1 cellular context compared by ENCODE assay signal in the genomic region with DNA sequence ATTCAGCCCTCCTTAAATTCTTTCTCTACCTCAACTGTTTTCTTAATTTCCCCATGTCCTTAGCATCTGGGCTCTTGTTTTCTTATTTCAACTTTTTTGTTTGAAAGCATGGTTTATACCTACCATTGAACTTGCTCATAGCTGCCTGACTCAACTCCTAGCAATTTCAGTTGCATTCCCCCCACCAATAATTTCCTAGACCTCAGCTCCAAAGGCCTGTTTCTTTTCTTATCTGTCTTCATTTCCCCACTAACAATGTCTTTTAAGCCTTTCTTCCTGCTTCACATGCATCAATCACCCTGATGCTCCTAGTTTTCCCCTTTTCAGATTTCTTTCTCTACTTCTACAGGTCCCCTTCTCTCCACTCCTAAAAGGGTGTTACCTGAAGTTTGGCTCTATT.
TF ChIP-seq lines count a peak whose summit lies in the region.

No MANE protein-coding gene starts in this region.

TF ChIP-seq in H1, 55 proteins besides CTCF, POLR2A, EP300 and RAD21 (continued from another document):
- TF ChIP-seq, protein P1, sequence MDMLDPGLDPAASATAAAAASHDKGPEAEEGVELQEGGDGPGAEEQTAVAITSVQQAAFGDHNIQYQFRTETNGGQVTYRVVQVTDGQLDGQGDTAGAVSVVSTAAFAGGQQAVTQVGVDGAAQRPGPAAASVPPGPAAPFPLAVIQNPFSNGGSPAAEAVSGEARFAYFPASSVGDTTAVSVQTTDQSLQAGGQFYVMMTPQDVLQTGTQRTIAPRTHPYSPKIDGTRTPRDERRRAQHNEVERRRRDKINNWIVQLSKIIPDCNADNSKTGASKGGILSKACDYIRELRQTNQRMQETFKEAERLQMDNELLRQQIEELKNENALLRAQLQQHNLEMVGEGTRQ (IDR thresholded peaks at IDR 0.05; ENCODE audit: low read length): no peak
- TF ChIP-seq, protein P2, sequence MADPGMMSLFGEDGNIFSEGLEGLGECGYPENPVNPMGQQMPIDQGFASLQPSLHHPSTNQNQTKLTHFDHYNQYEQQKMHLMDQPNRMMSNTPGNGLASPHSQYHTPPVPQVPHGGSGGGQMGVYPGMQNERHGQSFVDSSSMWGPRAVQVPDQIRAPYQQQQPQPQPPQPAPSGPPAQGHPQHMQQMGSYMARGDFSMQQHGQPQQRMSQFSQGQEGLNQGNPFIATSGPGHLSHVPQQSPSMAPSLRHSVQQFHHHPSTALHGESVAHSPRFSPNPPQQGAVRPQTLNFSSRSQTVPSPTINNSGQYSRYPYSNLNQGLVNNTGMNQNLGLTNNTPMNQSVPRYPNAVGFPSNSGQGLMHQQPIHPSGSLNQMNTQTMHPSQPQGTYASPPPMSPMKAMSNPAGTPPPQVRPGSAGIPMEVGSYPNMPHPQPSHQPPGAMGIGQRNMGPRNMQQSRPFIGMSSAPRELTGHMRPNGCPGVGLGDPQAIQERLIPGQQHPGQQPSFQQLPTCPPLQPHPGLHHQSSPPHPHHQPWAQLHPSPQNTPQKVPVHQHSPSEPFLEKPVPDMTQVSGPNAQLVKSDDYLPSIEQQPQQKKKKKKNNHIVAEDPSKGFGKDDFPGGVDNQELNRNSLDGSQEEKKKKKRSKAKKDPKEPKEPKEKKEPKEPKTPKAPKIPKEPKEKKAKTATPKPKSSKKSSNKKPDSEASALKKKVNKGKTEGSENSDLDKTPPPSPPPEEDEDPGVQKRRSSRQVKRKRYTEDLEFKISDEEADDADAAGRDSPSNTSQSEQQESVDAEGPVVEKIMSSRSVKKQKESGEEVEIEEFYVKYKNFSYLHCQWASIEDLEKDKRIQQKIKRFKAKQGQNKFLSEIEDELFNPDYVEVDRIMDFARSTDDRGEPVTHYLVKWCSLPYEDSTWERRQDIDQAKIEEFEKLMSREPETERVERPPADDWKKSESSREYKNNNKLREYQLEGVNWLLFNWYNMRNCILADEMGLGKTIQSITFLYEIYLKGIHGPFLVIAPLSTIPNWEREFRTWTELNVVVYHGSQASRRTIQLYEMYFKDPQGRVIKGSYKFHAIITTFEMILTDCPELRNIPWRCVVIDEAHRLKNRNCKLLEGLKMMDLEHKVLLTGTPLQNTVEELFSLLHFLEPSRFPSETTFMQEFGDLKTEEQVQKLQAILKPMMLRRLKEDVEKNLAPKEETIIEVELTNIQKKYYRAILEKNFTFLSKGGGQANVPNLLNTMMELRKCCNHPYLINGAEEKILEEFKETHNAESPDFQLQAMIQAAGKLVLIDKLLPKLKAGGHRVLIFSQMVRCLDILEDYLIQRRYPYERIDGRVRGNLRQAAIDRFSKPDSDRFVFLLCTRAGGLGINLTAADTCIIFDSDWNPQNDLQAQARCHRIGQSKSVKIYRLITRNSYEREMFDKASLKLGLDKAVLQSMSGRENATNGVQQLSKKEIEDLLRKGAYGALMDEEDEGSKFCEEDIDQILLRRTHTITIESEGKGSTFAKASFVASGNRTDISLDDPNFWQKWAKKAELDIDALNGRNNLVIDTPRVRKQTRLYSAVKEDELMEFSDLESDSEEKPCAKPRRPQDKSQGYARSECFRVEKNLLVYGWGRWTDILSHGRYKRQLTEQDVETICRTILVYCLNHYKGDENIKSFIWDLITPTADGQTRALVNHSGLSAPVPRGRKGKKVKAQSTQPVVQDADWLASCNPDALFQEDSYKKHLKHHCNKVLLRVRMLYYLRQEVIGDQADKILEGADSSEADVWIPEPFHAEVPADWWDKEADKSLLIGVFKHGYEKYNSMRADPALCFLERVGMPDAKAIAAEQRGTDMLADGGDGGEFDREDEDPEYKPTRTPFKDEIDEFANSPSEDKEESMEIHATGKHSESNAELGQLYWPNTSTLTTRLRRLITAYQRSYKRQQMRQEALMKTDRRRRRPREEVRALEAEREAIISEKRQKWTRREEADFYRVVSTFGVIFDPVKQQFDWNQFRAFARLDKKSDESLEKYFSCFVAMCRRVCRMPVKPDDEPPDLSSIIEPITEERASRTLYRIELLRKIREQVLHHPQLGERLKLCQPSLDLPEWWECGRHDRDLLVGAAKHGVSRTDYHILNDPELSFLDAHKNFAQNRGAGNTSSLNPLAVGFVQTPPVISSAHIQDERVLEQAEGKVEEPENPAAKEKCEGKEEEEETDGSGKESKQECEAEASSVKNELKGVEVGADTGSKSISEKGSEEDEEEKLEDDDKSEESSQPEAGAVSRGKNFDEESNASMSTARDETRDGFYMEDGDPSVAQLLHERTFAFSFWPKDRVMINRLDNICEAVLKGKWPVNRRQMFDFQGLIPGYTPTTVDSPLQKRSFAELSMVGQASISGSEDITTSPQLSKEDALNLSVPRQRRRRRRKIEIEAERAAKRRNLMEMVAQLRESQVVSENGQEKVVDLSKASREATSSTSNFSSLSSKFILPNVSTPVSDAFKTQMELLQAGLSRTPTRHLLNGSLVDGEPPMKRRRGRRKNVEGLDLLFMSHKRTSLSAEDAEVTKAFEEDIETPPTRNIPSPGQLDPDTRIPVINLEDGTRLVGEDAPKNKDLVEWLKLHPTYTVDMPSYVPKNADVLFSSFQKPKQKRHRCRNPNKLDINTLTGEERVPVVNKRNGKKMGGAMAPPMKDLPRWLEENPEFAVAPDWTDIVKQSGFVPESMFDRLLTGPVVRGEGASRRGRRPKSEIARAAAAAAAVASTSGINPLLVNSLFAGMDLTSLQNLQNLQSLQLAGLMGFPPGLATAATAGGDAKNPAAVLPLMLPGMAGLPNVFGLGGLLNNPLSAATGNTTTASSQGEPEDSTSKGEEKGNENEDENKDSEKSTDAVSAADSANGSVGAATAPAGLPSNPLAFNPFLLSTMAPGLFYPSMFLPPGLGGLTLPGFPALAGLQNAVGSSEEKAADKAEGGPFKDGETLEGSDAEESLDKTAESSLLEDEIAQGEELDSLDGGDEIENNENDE (IDR thresholded peaks at IDR 0.05; ENCODE audit: insufficient replicate concordance, low read length): no peak
- TF ChIP-seq KDM5A (IDR thresholded peaks at IDR 0.05; ENCODE audit: low read length): no peak
- no peak for TF ChIP-seq RXRA (IDR thresholded peaks at IDR 0.05; ENCODE audit: insufficient read depth, low read depth, low read length)
- TF ChIP-seq TCF12 (IDR thresholded peaks at IDR 0.05; ENCODE audit: low read depth, low read length): no peak
- TF ChIP-seq RNF2 (IDR thresholded peaks at IDR 0.05; ENCODE audit: borderline replicate concordance, low read depth, low read length, missing control alignments, poor library complexity, severe bottlenecking): no peak
- TF ChIP-seq YY1 (IDR thresholded peaks at IDR 0.05; ENCODE audit: low read depth, low read length): no peak
- TF ChIP-seq HDAC2 (IDR thresholded peaks at IDR 0.05; ENCODE audit: borderline replicate concordance in 1 of 2, low read depth in 2 of 2, low read length in 2 of 2): no peak
